In the genomic region with DNA sequence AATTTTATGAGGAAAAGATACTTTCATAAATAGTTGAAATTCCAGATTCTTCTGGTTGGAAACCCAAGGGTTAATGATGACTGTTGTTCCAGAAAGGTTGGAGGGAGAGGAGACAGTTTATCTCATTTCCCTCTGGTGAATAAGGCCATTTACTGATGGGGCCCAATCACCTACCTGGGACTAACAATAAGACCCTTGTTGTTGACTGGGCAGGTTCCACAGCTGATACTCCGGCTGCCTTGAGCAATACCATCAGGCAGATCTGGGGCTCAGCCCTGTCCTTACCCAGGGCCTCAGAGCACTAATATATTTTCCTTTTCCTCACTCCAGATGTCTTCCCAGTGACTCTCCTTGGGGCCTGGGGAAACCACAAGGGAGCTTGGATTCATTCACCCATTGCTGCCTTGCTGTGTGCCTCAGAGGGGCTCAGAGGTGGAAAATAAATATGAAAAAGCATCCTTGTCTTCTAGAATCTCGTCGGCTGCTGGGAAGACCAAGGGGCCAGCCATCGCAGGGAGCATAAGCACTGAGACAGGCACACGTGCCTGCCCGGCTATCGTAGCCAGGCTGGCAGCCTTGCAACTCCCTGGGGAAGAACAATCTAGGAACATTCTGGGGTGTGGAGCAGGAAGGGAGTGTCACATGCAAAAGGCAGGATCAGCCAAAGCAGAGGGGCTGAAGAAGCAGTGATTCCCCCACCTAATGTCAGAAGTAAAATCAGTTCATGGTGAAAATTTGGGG, we compare ENCODE assay signal across 11 cellular contexts. TPM values are rescaled to one million over a fixed set of nuclear protein-coding genes. Genes with fewer than 3 reads are reported as not detected.
DNase-seq lines count a peak whose midpoint lies in the region; ATAC-seq and TF ChIP-seq lines count a peak whose summit lies in the region.
"Had no signal": no experiment of that assay in that cellular context is flagged by ENCODE, and none has a peak within 500 bp of the region (broad histone marks: within the 10 kb centered on the region; RNA-seq: fewer than 3 reads in every experiment).

No MANE protein-coding gene starts in this region.

- H3K36me3 ChIP-seq in suprapubic skin (no peaks in the 10 kb centered on the region), WERI-Rb-1 (peaks cover 27% of the 10 kb centered on the region)
- H3K36me3 ChIP-seq: ovary had no signal

- no peak for TF ChIP-seq POLR2A in suprapubic skin (IDR thresholded peaks at IDR 0.05)

- TF ChIP-seq EP300 in suprapubic skin (IDR thresholded peaks at IDR 0.05): no peak

- H3K9me3 Mint-ChIP-seq in HFFc6: no peaks in the 10 kb centered on the region
- H3K9me3 Mint-ChIP-seq in naive thymus-derived CD8-positive, alpha-beta T cell: no peaks in the 10 kb centered on the region
- H3K9me3 Mint-ChIP-seq: activated B cell treated with CpG ODN at 0.5 μM for 24 hours had no signal

- peak overlapping the region; percentile 77 for H3K27ac Mint-ChIP-seq in HFFc6
- peak overlapping the region in 3 of 10 donors; percentile 23 to 41 (median 24) for H3K27ac Mint-ChIP-seq in naive thymus-derived CD8-positive, alpha-beta T cell
- H3K27ac Mint-ChIP-seq: activated B cell treated with CpG ODN at 0.5 μM for 24 hours had no signal

- H3K27me3 ChIP-seq in suprapubic skin (no peaks in the 10 kb centered on the region), WERI-Rb-1 (ENCODE audit: insufficient read depth, low read depth, severe bottlenecking) (no peaks in the 10 kb centered on the region)
- H3K27me3 ChIP-seq: ovary had no signal

- H3K4me3 ChIP-seq in suprapubic skin (no peak overlapping the region), WERI-Rb-1 (ENCODE audit: low read depth, low read length) (no peak overlapping the region)
- H3K4me3 ChIP-seq: ovary had no signal

- 23% methylated on average over 7 of the region's 7 CpGs for WGBS in suprapubic skin

- H3K9me3 ChIP-seq in suprapubic skin (no peaks in the 10 kb centered on the region), WERI-Rb-1 (ENCODE audit: severe bottlenecking) (no peaks in the 10 kb centered on the region)
- H3K9me3 ChIP-seq: ovary had no signal

- peaks cover 3% of the 10 kb centered on the region; the same call in 1 of the 2 replicates for H3K27me3 Mint-ChIP-seq in HFFc6 (ENCODE audit: insufficient read depth)
- H3K27me3 Mint-ChIP-seq in naive thymus-derived CD8-positive, alpha-beta T cell: no peaks in the 10 kb centered on the region
- H3K27me3 Mint-ChIP-seq: activated B cell treated with CpG ODN at 0.5 μM for 24 hours had no signal

- H3K4me3 Mint-ChIP-seq in HFFc6: no peak overlapping the region
- no peak overlapping the region for H3K4me3 Mint-ChIP-seq in naive thymus-derived CD8-positive, alpha-beta T cell
- H3K4me3 Mint-ChIP-seq: activated B cell treated with CpG ODN at 0.5 μM for 24 hours had no signal

- peaks cover 52% of the 10 kb centered on the region for H3K4me1 ChIP-seq in suprapubic skin

- no peak for TF ChIP-seq CTCF in HFFc6 (IDR thresholded peaks at IDR 0.05)
- TF ChIP-seq CTCF in suprapubic skin (IDR thresholded peaks at IDR 0.05): no peak
- TF ChIP-seq CTCF in WERI-Rb-1 (IDR thresholded peaks at IDR 0.05; ENCODE audit: low read depth, low read length): no peak

- POLR2A ChIA-PET in naive thymus-derived CD8-positive, alpha-beta T cell (lab: Charles Lee): no interaction called here

- peaks cover 52% of the 10 kb centered on the region for H3K4me1 Mint-ChIP-seq in HFFc6 (ENCODE audit: low read depth)
- peaks cover 18 to 38% (median 26%) of the 10 kb centered on the region in 4 donors for H3K4me1 Mint-ChIP-seq in naive thymus-derived CD8-positive, alpha-beta T cell

- ATAC-seq in naive thymus-derived CD8-positive, alpha-beta T cell: no peak
- no peak for ATAC-seq in HG03196 (IDR thresholded peaks at IDR 0.05; ENCODE audit: unreplicated experiment)

- DNase-seq in HFFc6 (peak; percentile 15), kidney tubule cell (ENCODE audit: low spot score) (peak; percentile 35), suprapubic skin (ENCODE audit: low spot score in 2 of 2) (no peak), WERI-Rb-1 (no peak)
- DNase-seq in naive thymus-derived CD8-positive, alpha-beta T cell: no peak
- no peak for DNase-seq in stimulated activated CD4-positive, alpha-beta T cell treated with anti-CD3 and anti-CD28 coated beads, Interleukin-12 subunit alpha, Interleukin-12 subunit beta, amount 100 ng/mL, for 4 hours
- DNase-seq: activated B cell treated with CpG ODN at 0.5 μM for 24 hours, activated gamma-delta T cell, ovary had no signal

- H3K27ac ChIP-seq in cingulate gyrus (ENCODE audit: low read depth, low read length) (peak overlapping the region; percentile 81), suprapubic skin (peak overlapping the region; percentile 79), WERI-Rb-1 (no peak overlapping the region)
- H3K27ac ChIP-seq: ovary had no signal

- peaks cover 5% of the 10 kb centered on the region; the same call in 1 of the 2 replicates for H3K36me3 Mint-ChIP-seq in HFFc6 (ENCODE audit: low read depth)
- H3K36me3 Mint-ChIP-seq in naive thymus-derived CD8-positive, alpha-beta T cell: peaks cover 0 to 35% (median 0%) of the 10 kb centered on the region in 3 donors

RNA-seq across cellular contexts. Expression of a gene that starts 54.4 kb away (rescaled TPM):
- 100 to 1,000 TPM; 350 to 409 (median 372) TPM for total RNA-seq in HFFc6 (2021; fragmentation: NEBNext Ultra II Directional; extraction: Animal tissue kit (Norgen Biotek cat#: 25700))
- total RNA-seq in suprapubic skin: 100 to 1,000 TPM; 122 to 207 (median 145) TPM
- total RNA-seq in naive thymus-derived CD8-positive, alpha-beta T cell: 100 to 1,000 TPM; 219 to 234 TPM
- 10 to 100 TPM; 16.9 to 28.3 (median 26.4) TPM for polyA plus RNA-seq in naive thymus-derived CD8-positive, alpha-beta T cell

Comparison
In these comparisons a context has a peak if more than half of its experiments do, and no peak if none do; other contexts are left out.
1. DNase-seq: peak in HFFc6 (single experiment) and kidney tubule cell (single experiment); none in suprapubic skin (0 of 2), naive thymus-derived CD8-positive, alpha-beta T cell (0 of 10), stimulated activated CD4-positive, alpha-beta T cell treated with anti-CD3 and anti-CD28 coated beads, Interleukin-12 subunit alpha, Interleukin-12 subunit beta, amount 100 ng/mL, for 4 hours (single experiment) and WERI-Rb-1 (single experiment).